Comparison of ENCODE assay signal across 20 cellular contexts in the genomic region with DNA sequence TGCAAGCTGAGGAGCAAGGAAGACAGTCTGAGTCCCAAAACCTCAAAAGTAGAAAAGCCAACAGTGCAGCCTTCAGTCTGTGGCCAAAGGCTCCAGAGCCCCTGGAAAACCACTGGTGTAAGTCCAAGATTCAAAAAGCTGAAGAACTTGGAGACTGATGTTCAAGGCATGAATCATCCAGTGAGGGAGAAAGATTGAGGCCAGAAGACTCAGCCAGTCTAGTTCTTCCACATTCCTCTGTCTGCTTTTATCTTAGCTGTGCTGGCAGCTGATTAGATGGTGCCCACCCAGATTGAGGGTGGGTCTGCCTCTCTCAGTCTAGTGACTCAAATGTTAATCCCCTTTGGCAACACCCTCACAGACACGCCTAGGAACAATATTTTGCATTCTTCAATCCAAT. TPM values are rescaled to one million over a fixed set of nuclear protein-coding genes. Genes with fewer than 3 reads are reported as not detected.
DNase-seq lines count a peak whose midpoint lies in the region; ATAC-seq, FAIRE-seq and TF ChIP-seq lines count a peak whose summit lies in the region.
"Had no signal": no experiment of that assay in that cellular context is flagged by ENCODE, and none has a peak within 500 bp of the region (broad histone marks: within the 10 kb centered on the region; RNA-seq: fewer than 3 reads in every experiment).

No MANE protein-coding gene starts in this region.

- no peaks in the 10 kb centered on the region for H3K36me3 Mint-ChIP-seq in activated CD8-positive, alpha-beta T cell treated with anti-CD3 and anti-CD28 coated beads for 36 hours (ENCODE audit: low read depth)
- H3K36me3 Mint-ChIP-seq in activated naive CD4-positive, alpha-beta T cell treated with anti-CD3 and anti-CD28 coated beads for 36 hours (ENCODE audit: low read depth), result no peaks in the 10 kb centered on the region
- H3K36me3 Mint-ChIP-seq: CD4-positive, CD25-positive, alpha-beta regulatory T cell had no signal

- no peaks in the 10 kb centered on the region for H3K36me3 ChIP-seq in brain microvascular endothelial cell (replicated peaks)
- no peaks in the 10 kb centered on the region for H3K36me3 ChIP-seq in keratinocyte (ENCODE audit: control insufficient read depth in 2 of 2, extremely low read depth in 1 of 2, insufficient read depth in 2 of 2, low read length in 2 of 2)
- H3K36me3 ChIP-seq in HepG2 (replicated peaks in 1 of 2; ENCODE audit: control insufficient read depth in 1 of 2, insufficient read depth in 2 of 2, low read length in 2 of 2), result no peaks in the 10 kb centered on the region
- H3K36me3 ChIP-seq: ascending aorta, right atrium auricular region, upper lobe of left lung had no signal

- FAIRE-seq in A549 (lab: Jason Lieb, UNC), result peak; percentile 74
- peak; percentile 98 for FAIRE-seq in keratinocyte (lab: Jason Lieb, UNC)
- FAIRE-seq in HepG2 (lab: Jason Lieb, UNC), result no peak

- no peaks in the 10 kb centered on the region for H3K9me1 ChIP-seq in keratinocyte (ENCODE audit: control insufficient read depth, extremely low read depth, insufficient read depth, low read length)

- no TSS peak for BruUV-seq in HepG2 (replicated peaks; lab: Mats Ljungman, UMichigan)

- DNase-seq in A549 (ENCODE audit: low read depth in 1 of 2, low spot score in 1 of 2), result peak in 1 of 2 experiments; percentile 12
- DNase-seq in HT1080 (ENCODE audit: low read depth), result peak; percentile 56
- peak; percentile 76 for DNase-seq in brain microvascular endothelial cell
- peak; percentile 46 for DNase-seq in keratinocyte (ENCODE audit: low read depth, low spot score)
- no peak for DNase-seq in OCI-M2 (lab: John Stamatoyannopoulos, UW; ENCODE audit: unreplicated experiment)
- no peak for DNase-seq in activated CD8-positive, alpha-beta T cell treated with anti-CD3 and anti-CD28 coated beads for 36 hours
- DNase-seq in activated naive CD4-positive, alpha-beta T cell treated with anti-CD3 and anti-CD28 coated beads for 36 hours, result no peak
- no peak for DNase-seq in HepG2 (ENCODE audit: low spot score)
- DNase-seq: activated CD4-positive, alpha-beta T cell treated with anti-CD3 and anti-CD28 coated beads, Interleukin-2, amount 10 ng/mL, durations not matched to agents 24 days and 14 days; CD4-positive, CD25-positive, alpha-beta regulatory T cell; dermis blood vessel endothelial cell; KBM-7; mucosa of descending colon; NCI-H1092 treated with DMSO at 0.1 percent for 48 hours; nucleus accumbens; stimulated activated naive CD8-positive, alpha-beta T cell treated with anti-CD3 and anti-CD28 coated beads, Interleukin-15, Interleukin-2, amounts not matched to agents 100 U/mL and 50 U/mL, for 24 hours; upper lobe of left lung had no signal

- H3K4me1 ChIP-seq in A549, result no peaks in the 10 kb centered on the region
- peaks cover 24% of the 10 kb centered on the region for H3K4me1 ChIP-seq in keratinocyte (ENCODE audit: control insufficient read depth, extremely low read depth, insufficient read depth, low read length)
- H3K4me1 ChIP-seq in HepG2 (ENCODE audit: insufficient read depth, low read length), result no peaks in the 10 kb centered on the region
- H3K4me1 ChIP-seq: ascending aorta, right atrium auricular region, upper lobe of left lung had no signal

- H3K9me3 ChIP-seq in A549 (no peaks in the 10 kb centered on the region), keratinocyte (ENCODE audit: control insufficient read depth, low read depth, low read length) (no peaks in the 10 kb centered on the region), HepG2 (ENCODE audit: low read length) (no peaks in the 10 kb centered on the region)
- H3K9me3 ChIP-seq: ascending aorta, mucosa of descending colon, right atrium auricular region, upper lobe of left lung had no signal

- in situ Hi-C loops in brain microvascular endothelial cell (cut with HindIII; ENCODE audit: low pct_ligation_motif_present, low sequenced_read_pairs), result no loop called here
- in situ Hi-C loops in HepG2 (cut with HindIII; ENCODE audit: extremely low pct_ligation_motif_present, low pct_unique_long_range_greater_than_20kb), result no loop called here

- no peaks in the 10 kb centered on the region for H4K20me1 ChIP-seq in keratinocyte (ENCODE audit: control insufficient read depth, extremely low read depth, insufficient read depth, low read length)
- no peaks in the 10 kb centered on the region for H4K20me1 ChIP-seq in HepG2 (ENCODE audit: insufficient read depth, low read length)

- H3K79me2 ChIP-seq in keratinocyte (ENCODE audit: control insufficient read depth, insufficient read depth, low read length), result no peaks in the 10 kb centered on the region
- no peaks in the 10 kb centered on the region for H3K79me2 ChIP-seq in HepG2 (ENCODE audit: insufficient read depth, low read length)

- no peak overlapping the region for H3K9ac ChIP-seq in keratinocyte (ENCODE audit: control insufficient read depth, extremely low read depth, insufficient read depth, low read length)
- no peak overlapping the region for H3K9ac ChIP-seq in HepG2 (ENCODE audit: insufficient read depth, low read depth, low read length)

- H3K27ac ChIP-seq in A549 (no peak overlapping the region), brain microvascular endothelial cell (no peak overlapping the region), keratinocyte (ENCODE audit: control insufficient read depth, insufficient read depth, low read length) (no peak overlapping the region), HepG2 (ENCODE audit: extremely low read length, insufficient read depth, low read length) (no peak overlapping the region)
- H3K27ac ChIP-seq: ascending aorta, right atrium auricular region, upper lobe of left lung had no signal

- no peaks in the 10 kb centered on the region for H3K4me1 Mint-ChIP-seq in activated CD8-positive, alpha-beta T cell treated with anti-CD3 and anti-CD28 coated beads for 36 hours (ENCODE audit: low read depth)
- H3K4me1 Mint-ChIP-seq in activated naive CD4-positive, alpha-beta T cell treated with anti-CD3 and anti-CD28 coated beads for 36 hours (ENCODE audit: low read depth), result peaks cover 4% of the 10 kb centered on the region

- POLR2A ChIA-PET in A549 (lab: Yijun Ruan, JAX), result no interaction called here
- POLR2A ChIA-PET in activated CD8-positive, alpha-beta T cell treated with anti-CD3 and anti-CD28 coated beads for 36 hours (lab: Charles Lee), result no interaction called here
- POLR2A ChIA-PET in HepG2 (lab: Yijun Ruan, JAX), result no interaction called here

- TF ChIP-seq EP300 in A549 (IDR thresholded peaks at IDR 0.05) (no peak), HepG2 (IDR thresholded peaks at IDR 0.05; ENCODE audit: low read depth in 2 of 2, low read length in 2 of 2) (no peak), HepG2 (CRISPR knock-in tag; IDR thresholded peaks at IDR 0.05; ENCODE audit: borderline replicate concordance) (no peak)

- intact Hi-C loops in activated CD8-positive, alpha-beta T cell treated with anti-CD3 and anti-CD28 coated beads for 36 hours (cut with micrococcal nuclease), result no loop called here
- intact Hi-C loops in activated naive CD4-positive, alpha-beta T cell treated with anti-CD3 and anti-CD28 coated beads for 36 hours (cut with micrococcal nuclease), result no loop called here
- intact Hi-C loops in HepG2 (cut with micrococcal nuclease; ENCODE audit: unreplicated experiment), result no loop called here

- H3K4me2 ChIP-seq in A549 (no peak overlapping the region), keratinocyte (ENCODE audit: control insufficient read depth, extremely low read depth, insufficient read depth, low read depth, low read length) (peak overlapping the region; percentile 25), HepG2 (ENCODE audit: low read depth, low read length) (no peak overlapping the region)

- TF ChIP-seq RAD21 in A549 (conservative IDR thresholded peaks at IDR 0.05 in 1 of 2, IDR thresholded peaks at IDR 0.05 in 1 of 2) (no peak), HepG2 (CRISPR knock-in tag; IDR thresholded peaks at IDR 0.05) (no peak)

- no peaks in the 10 kb centered on the region for H3K27me3 Mint-ChIP-seq in activated CD8-positive, alpha-beta T cell treated with anti-CD3 and anti-CD28 coated beads for 36 hours
- no peaks in the 10 kb centered on the region for H3K27me3 Mint-ChIP-seq in activated naive CD4-positive, alpha-beta T cell treated with anti-CD3 and anti-CD28 coated beads for 36 hours (ENCODE audit: low read depth)
- H3K27me3 Mint-ChIP-seq: activated CD4-positive, alpha-beta T cell treated with anti-CD3 and anti-CD28 coated beads, Interleukin-2, amount 10 ng/mL, durations not matched to agents 24 days and 14 days; CD4-positive, CD25-positive, alpha-beta regulatory T cell had no signal

- no peak overlapping the region for H2AFZ ChIP-seq in keratinocyte (ENCODE audit: control insufficient read depth, low read length)
- no peak overlapping the region for H2AFZ ChIP-seq in HepG2 (ENCODE audit: low read length)

- WGBS in A549 (ENCODE audit: missing lambda C conversion rate), result 29% methylated on average over 1 of the region's 1 CpG
- 0% methylated on average over 1 of the region's 1 CpG for WGBS in HepG2 (ENCODE audit: low lambda C conversion rate)

- no peak overlapping the region for H3K4me3 Mint-ChIP-seq in activated CD8-positive, alpha-beta T cell treated with anti-CD3 and anti-CD28 coated beads for 36 hours
- H3K4me3 Mint-ChIP-seq in activated naive CD4-positive, alpha-beta T cell treated with anti-CD3 and anti-CD28 coated beads for 36 hours, result no peak overlapping the region
- H3K4me3 Mint-ChIP-seq: activated CD4-positive, alpha-beta T cell treated with anti-CD3 and anti-CD28 coated beads, Interleukin-2, amount 10 ng/mL, durations not matched to agents 24 days and 14 days; CD4-positive, CD25-positive, alpha-beta regulatory T cell had no signal

- H3K27me3 ChIP-seq in brain microvascular endothelial cell (replicated peaks) (no peaks in the 10 kb centered on the region), keratinocyte (ENCODE audit: control insufficient read depth, extremely low read depth, insufficient read depth, low read length) (no peaks in the 10 kb centered on the region), HepG2 (ENCODE audit: control insufficient read depth in 1 of 2, insufficient read depth in 2 of 2, low read length in 2 of 2) (no peaks in the 10 kb centered on the region)
- H3K27me3 ChIP-seq: ascending aorta, right atrium auricular region, upper lobe of left lung had no signal

- CTCF ChIA-PET in A549 (lab: Yijun Ruan, JAX), result interaction anchor here (1.5 to 1.7 kb wide), 2 partner anchors 8 to 10 kb away, joined by 3 to 5 read pairs; no protein-coding TSS in a partner anchor
- CTCF ChIA-PET in activated CD8-positive, alpha-beta T cell treated with anti-CD3 and anti-CD28 coated beads for 36 hours (lab: Charles Lee), result no interaction called here
- CTCF ChIA-PET in activated naive CD4-positive, alpha-beta T cell treated with anti-CD3 and anti-CD28 coated beads for 36 hours (lab: Charles Lee), result interaction anchor here (1.5 kb wide), 1 partner anchor 36 kb away, joined by 4 read pairs; no protein-coding TSS in a partner anchor
- CTCF ChIA-PET in HepG2 (lab: Yijun Ruan, JAX; ENCODE audit: low intra/inter-chr PET ratio, low total read pairs), result no interaction called here

- H3K27ac Mint-ChIP-seq in activated CD8-positive, alpha-beta T cell treated with anti-CD3 and anti-CD28 coated beads for 36 hours, result no peak overlapping the region
- no peak overlapping the region for H3K27ac Mint-ChIP-seq in activated naive CD4-positive, alpha-beta T cell treated with anti-CD3 and anti-CD28 coated beads for 36 hours
- H3K27ac Mint-ChIP-seq: activated CD4-positive, alpha-beta T cell treated with anti-CD3 and anti-CD28 coated beads, Interleukin-2, amount 10 ng/mL, durations not matched to agents 24 days and 14 days; CD4-positive, CD25-positive, alpha-beta regulatory T cell had no signal

- H3K9me3 Mint-ChIP-seq in activated CD8-positive, alpha-beta T cell treated with anti-CD3 and anti-CD28 coated beads for 36 hours, result no peaks in the 10 kb centered on the region
- peaks cover 2% of the 10 kb centered on the region for H3K9me3 Mint-ChIP-seq in activated naive CD4-positive, alpha-beta T cell treated with anti-CD3 and anti-CD28 coated beads for 36 hours
- H3K9me3 Mint-ChIP-seq: CD4-positive, CD25-positive, alpha-beta regulatory T cell had no signal

- dilution Hi-C loops in keratinocyte (cut with MboI; ENCODE audit: extremely low pct_ligation_motif_present, low sequenced_read_pairs), result no loop called here

- ATAC-seq in A549 (no peak), HepG2 (no peak)
- no peak for ATAC-seq in activated CD8-positive, alpha-beta T cell treated with anti-CD3 and anti-CD28 coated beads for 36 hours
- ATAC-seq: mucosa of descending colon; Panc1; stimulated activated naive CD8-positive, alpha-beta T cell treated with anti-CD3 and anti-CD28 coated beads, Interleukin-15, Interleukin-2, amounts not matched to agents 100 U/mL and 50 U/mL, for 24 hours had no signal

- TF ChIP-seq POLR2A in A549 (IDR thresholded peaks at IDR 0.05; ENCODE audit: low read length) (no peak), HepG2 (IDR thresholded peaks at IDR 0.05; ENCODE audit: insufficient read depth in 1 of 2, low read depth in 2 of 2, low read length in 2 of 2) (no peak)

- TF ChIP-seq CTCF in A549 (IDR thresholded peaks at IDR 0.05) (no peak), brain microvascular endothelial cell (IDR thresholded peaks at IDR 0.05; ENCODE audit: low read depth, low read length, missing control alignments) (no peak), keratinocyte (optimal IDR thresholded peaks at IDR 0.05 in 1 of 3, IDR thresholded peaks at IDR 0.05 in 1 of 3, conservative IDR thresholded peaks at IDR 0.05 in 1 of 3; ENCODE audit: extremely low read depth in 1 of 3, insufficient read depth in 2 of 3, low read length in 3 of 3) (no peak), HepG2 (CRISPR knock-in tag; IDR thresholded peaks at IDR 0.05) (no peak)
- no peak for TF ChIP-seq CTCF in activated CD8-positive, alpha-beta T cell treated with anti-CD3 and anti-CD28 coated beads for 36 hours (IDR thresholded peaks at IDR 0.05)

- no peak overlapping the region for H3K4me3 ChIP-seq in A549
- no peak overlapping the region for H3K4me3 ChIP-seq in brain microvascular endothelial cell (ENCODE audit: low read depth, low read length)
- H3K4me3 ChIP-seq in keratinocyte (ENCODE audit: control insufficient read depth in 2 of 3, extremely low read depth in 1 of 3, insufficient read depth in 2 of 3, low read depth in 1 of 3, low read length in 3 of 3), result peak overlapping the region in 2 of 3 experiments; percentile 7 to 31
- H3K4me3 ChIP-seq in HepG2 (replicated peaks in 1 of 3; ENCODE audit: insufficient read depth in 1 of 3, low read depth in 2 of 3, low read length in 3 of 3), result no peak overlapping the region
- H3K4me3 ChIP-seq: ascending aorta, mucosa of descending colon, right atrium auricular region, upper lobe of left lung had no signal

RNA-seq across cellular contexts. Expression of a gene that starts 20.1 kb away (rescaled TPM):
- polyA plus RNA-seq in A549 (2011; rRNA removed), result 30.6 and 38.5 TPM in 2 replicates
- polyA plus RNA-seq in A549 (2012; cell fraction: cytosol; rRNA removed), result 11.5 and 15.7 TPM in 2 replicates
- 4.2 and 4.5 TPM in 2 replicates for polyA plus RNA-seq in A549 (2012; cell fraction: nucleus; rRNA removed)
- polyA plus RNA-seq in A549 (2017; fragmentation: RNase III; extraction: RNeasy Plus Mini Kit Qiagen cat#74134 plus additional on column Dnase treatment), result 14.4 to 19.5 TPM (median 18.7 TPM) in 3 replicates
- 26.1 and 29.9 TPM in 2 replicates for polyA minus RNA-seq in A549 (2011; rRNA and poly(A)+ RNA removed)
- 32.5 and 33.3 TPM in 2 replicates for total RNA-seq in HT1080 (2014; rRNA removed; shearing (Covaris generic))
- 18.3 and 21.4 TPM in 2 replicates for polyA plus RNA-seq in HT1080 (2015; cell fraction: cytosol; rRNA removed)
- 8.2 and 10.9 TPM in 2 replicates for polyA plus RNA-seq in HT1080 (2015; cell fraction: nucleus; rRNA removed)
- 6.7 to 8.6 TPM (median 8.5 TPM) in 3 replicates for polyA plus RNA-seq in keratinocyte
- polyA plus RNA-seq in keratinocyte (2011; ENCODE audit: low read depth), result 20.6 TPM
- polyA plus RNA-seq in keratinocyte (2011; cell fraction: cytosol; rRNA removed), result 5.2 and 11.7 TPM in 2 replicates
- 3.9 and 4.8 TPM in 2 replicates for polyA plus RNA-seq in keratinocyte (2011; cell fraction: nucleus; rRNA removed)
- polyA plus RNA-seq in keratinocyte (2012; ENCODE audit: low replicate concordance), result 7.0 and 8.4 TPM in 2 replicates
- 3.3 to 8.6 TPM (median 6.9 TPM) in 3 replicates for polyA minus RNA-seq in keratinocyte
- polyA minus RNA-seq in keratinocyte (2011; cell fraction: cytosol; rRNA and poly(A)+ RNA removed), result 8.4 TPM
- polyA minus RNA-seq in keratinocyte (2011; cell fraction: nucleus; rRNA and poly(A)+ RNA removed), result 1.6 and 2.7 TPM in 2 replicates
- 10 to 100 TPM; 53.5 to 55.3 TPM for total RNA-seq in activated CD8-positive, alpha-beta T cell treated with anti-CD3 and anti-CD28 coated beads for 36 hours
- total RNA-seq in activated naive CD4-positive, alpha-beta T cell treated with anti-CD3 and anti-CD28 coated beads for 36 hours, result 10 to 100 TPM; 79.4 to 93.1 TPM
- not detected in 2 replicates for total RNA-seq in HepG2 (2016; rRNA removed; fragmentation: Illumina TruSeq; extraction: Trizol)
- not detected in 2 replicates for total RNA-seq in HepG2 (2016; cell fraction: cytosol; rRNA removed; fragmentation: Illumina TruSeq; extraction: Trizol; ENCODE audit: low read depth)
- total RNA-seq in HepG2 (2016; cell fraction: insoluble cytoplasmic fraction; rRNA removed; fragmentation: Illumina TruSeq; extraction: Trizol), result 0.39 TPM in 1 of 2 replicates, not detected in the other
- total RNA-seq in HepG2 (2016; cell fraction: membrane; rRNA removed; fragmentation: Illumina TruSeq; extraction: Trizol), result 0.09 TPM in 1 of 2 replicates, not detected in the other
- not detected in 2 replicates for total RNA-seq in HepG2 (2016; cell fraction: nucleus; rRNA removed; fragmentation: Illumina TruSeq; extraction: Trizol)
- polyA plus RNA-seq in HepG2 (2011; rRNA removed), result 0.10 and 0.13 TPM in 2 replicates
- polyA plus RNA-seq in HepG2 (2011; cell fraction: cytosol; rRNA removed), result 0.06 and 0.07 TPM in 2 replicates
- polyA plus RNA-seq in HepG2 (2011; cell fraction: nucleus; rRNA removed), result not detected in 2 replicates
- polyA plus RNA-seq in HepG2 (2012), result 0.19 and 0.21 TPM in 2 replicates
- polyA plus RNA-seq in HepG2 (2016; cell fraction: cytosol; fragmentation: Illumina TruSeq; extraction: Trizol; ENCODE audit: low read depth), result not detected in 2 replicates
- polyA plus RNA-seq in HepG2 (2016; cell fraction: insoluble cytoplasmic fraction; fragmentation: Illumina TruSeq; extraction: Trizol; ENCODE audit: low read depth), result 0.04 TPM in 1 of 2 replicates, not detected in the other
- polyA plus RNA-seq in HepG2 (2016; cell fraction: membrane; fragmentation: Illumina TruSeq; extraction: Trizol; ENCODE audit: low read depth), result 0.26 TPM in 1 of 2 replicates, not detected in the other
- polyA plus RNA-seq in HepG2 (2016; cell fraction: nucleus; fragmentation: Illumina TruSeq; extraction: Trizol; ENCODE audit: insufficient read depth, low read depth), result not detected in 2 replicates
- polyA minus RNA-seq in HepG2 (2011; rRNA and poly(A)+ RNA removed; ENCODE audit: low replicate concordance), result 30.1 TPM in 1 of 2 replicates, not detected in the other
- not detected in 2 replicates for polyA minus RNA-seq in HepG2 (2011; cell fraction: cytosol; rRNA and poly(A)+ RNA removed)
- polyA minus RNA-seq in HepG2 (2011; cell fraction: nucleus; rRNA and poly(A)+ RNA removed), result 0.26 TPM in 1 of 2 replicates, not detected in the other

Comparison
In these comparisons a context has a peak if more than half of its experiments do, and no peak if none do; other contexts are left out.
1. DNase-seq: peak in HT1080 (single experiment), brain microvascular endothelial cell (single experiment) and keratinocyte (single experiment); none in OCI-M2 (single experiment), activated CD8-positive, alpha-beta T cell treated with anti-CD3 and anti-CD28 coated beads for 36 hours (single experiment), activated naive CD4-positive, alpha-beta T cell treated with anti-CD3 and anti-CD28 coated beads for 36 hours (single experiment) and HepG2 (single experiment).
2. H3K4me3 ChIP-seq: peak in keratinocyte (2 of 3); none in A549 (single experiment), brain microvascular endothelial cell (single experiment) and HepG2 (0 of 3).
3. RNA of a gene that starts 20.1 kb away (total RNA-seq): 79.4 to 93.1 TPM in activated naive CD4-positive, alpha-beta T cell treated with anti-CD3 and anti-CD28 coated beads for 36 hours, 53.5 to 55.3 TPM in activated CD8-positive, alpha-beta T cell treated with anti-CD3 and anti-CD28 coated beads for 36 hours and 32.5 to 33.3 TPM in HT1080; 0.09 to 0.39 TPM in HepG2; every median in the first group is over 10 times any median in the second.
4. CTCF ChIA-PET loops: an anchor here in A549 (1.5 to 1.7 kb wide) and activated naive CD4-positive, alpha-beta T cell treated with anti-CD3 and anti-CD28 coated beads for 36 hours (1.5 kb wide); none called in activated CD8-positive, alpha-beta T cell treated with anti-CD3 and anti-CD28 coated beads for 36 hours and HepG2.